In the genomic region with DNA sequence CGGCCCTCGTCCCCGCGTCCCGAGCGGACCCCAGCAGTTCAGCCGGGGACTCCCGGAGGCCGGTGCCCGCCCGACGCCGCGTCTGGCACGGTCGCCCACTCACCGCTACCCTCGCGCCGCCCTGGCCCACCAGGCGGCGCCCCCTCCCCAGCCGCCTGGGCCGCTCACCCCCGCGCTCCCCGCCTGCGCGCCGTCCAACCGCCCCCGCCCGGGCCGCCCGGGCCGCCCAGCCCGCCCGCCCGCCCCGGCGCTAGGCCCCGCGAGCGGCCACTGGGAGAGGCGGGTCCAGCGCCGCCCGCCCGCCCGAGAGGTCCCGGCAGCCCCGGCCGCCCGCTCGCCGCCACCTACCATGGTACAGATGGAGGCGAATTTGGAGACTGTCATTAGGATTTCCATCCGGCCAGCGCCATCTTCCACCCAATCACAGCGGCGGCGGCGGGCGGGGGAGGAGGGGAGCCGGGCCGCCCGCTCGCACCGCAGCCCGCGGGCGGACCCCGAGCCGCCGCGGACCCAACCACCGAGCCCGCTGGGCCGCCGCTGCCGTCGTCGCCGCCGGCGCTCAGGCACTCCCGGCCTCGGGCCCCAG, we compare ENCODE assay signal across 8 cellular contexts. TPM values are rescaled to one million over a fixed set of nuclear protein-coding genes. Genes with fewer than 3 reads are reported as not detected.
A peak's percentile ranks its signal among the peaks of the same experiment; 100 is the strongest.
DNase-seq lines count a peak whose midpoint lies in the region; ATAC-seq and TF ChIP-seq lines count a peak whose summit lies in the region.

A gene with protein sequence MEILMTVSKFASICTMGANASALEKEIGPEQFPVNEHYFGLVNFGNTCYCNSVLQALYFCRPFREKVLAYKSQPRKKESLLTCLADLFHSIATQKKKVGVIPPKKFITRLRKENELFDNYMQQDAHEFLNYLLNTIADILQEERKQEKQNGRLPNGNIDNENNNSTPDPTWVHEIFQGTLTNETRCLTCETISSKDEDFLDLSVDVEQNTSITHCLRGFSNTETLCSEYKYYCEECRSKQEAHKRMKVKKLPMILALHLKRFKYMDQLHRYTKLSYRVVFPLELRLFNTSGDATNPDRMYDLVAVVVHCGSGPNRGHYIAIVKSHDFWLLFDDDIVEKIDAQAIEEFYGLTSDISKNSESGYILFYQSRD (minus strand): TSS at position 568 of the 586 bp plus-strand sequence. CDS start 172 bp downstream, at position 396.

- H3K27me3 ChIP-seq in upper lobe of left lung: no peaks in the 10 kb centered on the region

- 0% methylated on average over 3 of the region's 88 CpGs; no CpG with 5 or more reads in 1 of the 2 donors for WGBS in upper lobe of left lung, 2 donors

- peak within 1 kb of the TSS; percentile 82 to 93 (median 88) for H3K4me3 ChIP-seq in upper lobe of left lung

- H3K27ac Mint-ChIP-seq in IgD-negative memory B cell (peak within 1 kb of the TSS; percentile 97), nephron (peak within 1 kb of the TSS; percentile 86 to 94 (median 92))
- peak within 1 kb of the TSS; percentile 93 for H3K27ac Mint-ChIP-seq in activated CD4-positive, alpha-beta memory T cell treated with anti-CD3 and anti-CD28 coated beads, Interleukin-2, amount 10 ng/mL, durations not matched to agents 7 days and 5 days

- peak in 1 of 4 donors; percentile 54 for TF ChIP-seq POLR2A in upper lobe of left lung (IDR thresholded peaks at IDR 0.05)

- TF ChIP-seq CTCF in nephron (IDR thresholded peaks at IDR 0.05; ENCODE audit: unreplicated experiment in 3 of 3) (peak in 1 of 3 experiments; percentile 19), upper lobe of left lung (IDR thresholded peaks at IDR 0.05) (peak in 3 of 6 experiments; percentile 6 to 47 (median 40))

- POLR2A ChIA-PET in activated CD4-positive, alpha-beta memory T cell treated with anti-CD3 and anti-CD28 coated beads, Interleukin-2, amount 10 ng/mL, durations not matched to agents 7 days and 5 days (lab: Charles Lee): interaction anchor here (1.0 to 2.2 kb wide), 3 partner anchors 39 to 126 kb away, joined by 3 to 24 read pairs (median 4); partner anchors contain the start of gene RPL21

- H3K4me1 ChIP-seq in ES-I3 (ENCODE audit: insufficient read depth, low read length): peaks cover 7% of the 10 kb centered on the region; the same call in 1 of the 2 replicates
- peaks cover 35 to 40% (median 37%) of the 10 kb centered on the region in 4 donors for H3K4me1 ChIP-seq in upper lobe of left lung

- H3K4me1 Mint-ChIP-seq in IgD-negative memory B cell (peaks cover 45 to 54% (median 52%) of the 10 kb centered on the region in 3 donors), nephron (peaks cover 33% of the 10 kb centered on the region)
- H3K4me1 Mint-ChIP-seq in activated CD4-positive, alpha-beta memory T cell treated with anti-CD3 and anti-CD28 coated beads, Interleukin-2, amount 10 ng/mL, durations not matched to agents 7 days and 5 days: peaks cover 45% of the 10 kb centered on the region

- no peaks in the 10 kb centered on the region for H3K36me3 ChIP-seq in ES-I3 (ENCODE audit: insufficient read depth, low read length)
- H3K36me3 ChIP-seq in upper lobe of left lung: no peaks in the 10 kb centered on the region

- H3K4me3 Mint-ChIP-seq in IgD-negative memory B cell (peak within 1 kb of the TSS; percentile 96 to 99 (median 97)), nephron (peak within 1 kb of the TSS; percentile 89 to 97 (median 95))
- H3K4me3 Mint-ChIP-seq in activated CD4-positive, alpha-beta memory T cell treated with anti-CD3 and anti-CD28 coated beads, Interleukin-2, amount 10 ng/mL, durations not matched to agents 7 days and 5 days: peak within 1 kb of the TSS; percentile 93

- no peak for TF ChIP-seq EP300 in upper lobe of left lung (IDR thresholded peaks at IDR 0.05)

- CTCF ChIA-PET in activated CD4-positive, alpha-beta memory T cell treated with anti-CD3 and anti-CD28 coated beads, Interleukin-2, amount 10 ng/mL, durations not matched to agents 7 days and 5 days (lab: Charles Lee): interaction anchor here (0.7 to 1.3 kb wide), 2 partner anchors 39 to 188 kb away, joined by 3 to 8 read pairs; no protein-coding TSS in a partner anchor

- H3K36me3 Mint-ChIP-seq in IgD-negative memory B cell (no peaks in the 10 kb centered on the region), nephron (ENCODE audit: low read depth) (no peaks in the 10 kb centered on the region)
- H3K36me3 Mint-ChIP-seq in activated CD4-positive, alpha-beta memory T cell treated with anti-CD3 and anti-CD28 coated beads, Interleukin-2, amount 10 ng/mL, durations not matched to agents 7 days and 5 days (ENCODE audit: low read depth): peaks cover 8% of the 10 kb centered on the region

- peak within 1 kb of the TSS; percentile 91 to 99 (median 95) for H3K27ac ChIP-seq in upper lobe of left lung

- peak; percentile 12 for ATAC-seq in GM21423 (IDR thresholded peaks at IDR 0.05; ENCODE audit: unreplicated experiment)
- peak; percentile 1 for ATAC-seq in esophagus mucosa
- ATAC-seq in upper lobe of left lung (ENCODE audit: low FRiP score in 2 of 2): peak in 1 of 2 donors; percentile 8

- peak within 1 kb of the TSS; percentile 85 for H3K9ac ChIP-seq in ES-I3 (ENCODE audit: low read depth, low read length)

- DNase-seq in activated CD4-positive, alpha-beta memory T cell treated with anti-CD3 and anti-CD28 coated beads, Interleukin-2, amount 10 ng/mL, durations not matched to agents 7 days and 5 days: no peak
- no peak for DNase-seq in upper lobe of left lung
- DNase-seq in NCI-H2081 treated with DMSO at 0.1 percent for 48 hours (lab: John Stamatoyannopoulos, UW): no peak

- no peaks in the 10 kb centered on the region for H3K9me3 Mint-ChIP-seq in IgD-negative memory B cell
- H3K9me3 Mint-ChIP-seq in activated CD4-positive, alpha-beta memory T cell treated with anti-CD3 and anti-CD28 coated beads, Interleukin-2, amount 10 ng/mL, durations not matched to agents 7 days and 5 days: no peaks in the 10 kb centered on the region
- no peaks in the 10 kb centered on the region for H3K9me3 Mint-ChIP-seq in nephron

- H3K27me3 Mint-ChIP-seq in IgD-negative memory B cell (no peaks in the 10 kb centered on the region), nephron (ENCODE audit: low read depth) (no peaks in the 10 kb centered on the region)
- H3K27me3 Mint-ChIP-seq in activated CD4-positive, alpha-beta memory T cell treated with anti-CD3 and anti-CD28 coated beads, Interleukin-2, amount 10 ng/mL, durations not matched to agents 7 days and 5 days: no peaks in the 10 kb centered on the region

- H3K9me3 ChIP-seq in ES-I3 (ENCODE audit: control insufficient read depth, insufficient read depth, low read length) (no peaks in the 10 kb centered on the region), upper lobe of left lung (no peaks in the 10 kb centered on the region)

RNA-seq across cellular contexts. Expression of the gene that starts here (rescaled TPM):
- 18.8 TPM for polyA plus RNA-seq in IgD-negative memory B cell
- total RNA-seq in activated CD4-positive, alpha-beta memory T cell treated with anti-CD3 and anti-CD28 coated beads, Interleukin-2, amount 10 ng/mL, durations not matched to agents 7 days and 5 days: 10 to 100 TPM; 22.5 to 23.5 TPM
- total RNA-seq in esophagus mucosa (7.1 TPM), upper lobe of left lung (10 to 100 TPM; 11.9 to 78.8 (median 30.5) TPM)
